ENCODE assay signal across 27 cellular contexts in the genomic region with DNA sequence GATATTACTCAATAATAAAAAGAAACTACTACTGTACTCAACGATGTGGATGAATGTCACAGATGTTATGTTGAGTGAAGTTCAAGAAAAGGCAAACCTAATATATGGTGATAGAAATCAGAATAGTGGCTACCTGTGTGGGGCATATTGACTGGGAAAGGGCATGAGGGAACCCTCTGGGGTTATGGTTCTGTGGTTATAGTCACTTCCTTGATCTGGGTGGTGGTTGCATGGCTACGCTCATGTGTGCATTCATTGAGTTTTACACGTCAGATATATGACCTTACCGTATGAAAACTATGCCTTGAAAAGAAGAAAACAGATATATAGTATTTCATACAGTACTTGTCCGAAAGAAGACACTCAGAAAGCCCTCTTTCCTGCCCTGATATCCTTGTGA. TPM values are rescaled to one million over a fixed set of nuclear protein-coding genes. Genes with fewer than 3 reads are reported as not detected.
"Had no signal": no experiment of that assay in that cellular context is flagged by ENCODE, and none has a peak within 500 bp of the region (broad histone marks: within the 10 kb centered on the region; RNA-seq: fewer than 3 reads in every experiment).

No MANE protein-coding gene starts in this region.

- H3K4me3 ChIP-seq: breast epithelium, esophagus muscularis mucosa, spleen, tibial artery had no signal

- H3K27me3 ChIP-seq: breast epithelium, esophagus muscularis mucosa, spleen, tibial artery had no signal

- H3K9me3 ChIP-seq: breast epithelium, esophagus muscularis mucosa, spleen, tibial artery had no signal

- H3K4me3 Mint-ChIP-seq: activated B cell treated with CpG ODN at 0.5 μM for 24 hours; activated CD4-positive, alpha-beta memory T cell treated with anti-CD3 and anti-CD28 coated beads for 36 hours; activated CD8-positive, alpha-beta memory T cell treated with anti-CD3 and anti-CD28 coated beads, Interleukin-2, amount 10 ng/mL, durations not matched to agents 7 days and 5 days; activated T-helper 17 cell treated with anti-CD3 and anti-CD28 coated beads, Interleukin-2, amount 50 U/mL, for 72 hours; central memory CD8-positive, alpha-beta T cell; natural killer cell; stimulated activated naive CD8-positive, alpha-beta T cell treated with anti-CD3 and anti-CD28 coated beads, Interleukin-15, Interleukin-2, amounts not matched to agents 100 ng/mL and 50 ng/mL, for 24 hours; T-helper 1 cell treated with Interleukin-12 subunit alpha and Interleukin-12 subunit beta and Interleukin-4 antibody, amounts not matched to agents 30 μg/mL and 1 μg/mL, for 36 hours had no signal

- FAIRE-seq: colon, frontal cortex, urothelium cell line had no signal

- H3K36me3 ChIP-seq: breast epithelium had no signal

- H3K27ac ChIP-seq: breast epithelium, esophagus muscularis mucosa, tibial artery had no signal

- H3K9me3 Mint-ChIP-seq: activated B cell treated with CpG ODN at 0.5 μM for 24 hours; activated CD4-positive, alpha-beta memory T cell treated with anti-CD3 and anti-CD28 coated beads for 36 hours; activated naive CD4-positive, alpha-beta T cell treated with anti-CD3 and anti-CD28 coated beads, Interleukin-2, amount 50 U/mL, for 72 hours; activated T-helper 17 cell treated with anti-CD3 and anti-CD28 coated beads, Interleukin-2, amount 50 U/mL, for 72 hours; central memory CD8-positive, alpha-beta T cell; natural killer cell; stimulated activated naive CD8-positive, alpha-beta T cell treated with anti-CD3 and anti-CD28 coated beads, Interleukin-15, Interleukin-2, amounts not matched to agents 100 ng/mL and 50 ng/mL, for 24 hours; T-helper 1 cell treated with Interleukin-12 subunit alpha and Interleukin-12 subunit beta and Interleukin-4 antibody, amounts not matched to agents 30 μg/mL and 1 μg/mL, for 36 hours had no signal

- H3K27me3 Mint-ChIP-seq: activated B cell treated with CpG ODN at 0.5 μM for 24 hours had no signal

- DNase-seq: activated B cell treated with CpG ODN at 0.5 μM for 24 hours; activated CD4-positive, alpha-beta memory T cell treated with anti-CD3 and anti-CD28 coated beads for 36 hours; activated CD4-positive, alpha-beta T cell treated with anti-CD3 and anti-CD28 coated beads for 4 hours; activated CD8-positive, alpha-beta memory T cell treated with anti-CD3 and anti-CD28 coated beads, Interleukin-2, amount 10 ng/mL, durations not matched to agents 7 days and 5 days; amniotic stem cell; effector memory CD4-positive, alpha-beta T cell; glutamatergic neuron; hypothalamus; left ventricle myocardium superior; mammary epithelial cell; midbrain; natural killer cell; retina; spleen; stimulated activated CD4-positive, alpha-beta T cell treated with anti-CD3 and anti-CD28 coated beads, Interleukin-4, amount 100 ng/mL, for 1 hour; T1000; tibial artery had no signal

- H3K4me1 Mint-ChIP-seq: activated B cell treated with CpG ODN at 0.5 μM for 24 hours; activated T-helper 17 cell treated with anti-CD3 and anti-CD28 coated beads, Interleukin-2, amount 50 U/mL, for 72 hours; central memory CD8-positive, alpha-beta T cell; natural killer cell had no signal

- H3K27ac Mint-ChIP-seq: activated B cell treated with CpG ODN at 0.5 μM for 24 hours; activated CD4-positive, alpha-beta memory T cell treated with anti-CD3 and anti-CD28 coated beads for 36 hours; activated CD8-positive, alpha-beta memory T cell treated with anti-CD3 and anti-CD28 coated beads, Interleukin-2, amount 10 ng/mL, durations not matched to agents 7 days and 5 days; activated naive CD4-positive, alpha-beta T cell treated with anti-CD3 and anti-CD28 coated beads, Interleukin-2, amount 50 U/mL, for 72 hours; activated T-helper 17 cell treated with anti-CD3 and anti-CD28 coated beads, Interleukin-2, amount 50 U/mL, for 72 hours; natural killer cell; stimulated activated naive CD8-positive, alpha-beta T cell treated with anti-CD3 and anti-CD28 coated beads, Interleukin-15, Interleukin-2, amounts not matched to agents 100 ng/mL and 50 ng/mL, for 24 hours; T-helper 1 cell treated with Interleukin-12 subunit alpha and Interleukin-12 subunit beta and Interleukin-4 antibody, amounts not matched to agents 30 μg/mL and 1 μg/mL, for 36 hours had no signal

- H3K36me3 Mint-ChIP-seq: activated CD4-positive, alpha-beta memory T cell treated with anti-CD3 and anti-CD28 coated beads for 36 hours; activated CD8-positive, alpha-beta memory T cell treated with anti-CD3 and anti-CD28 coated beads, Interleukin-2, amount 10 ng/mL, durations not matched to agents 7 days and 5 days; activated naive CD4-positive, alpha-beta T cell treated with anti-CD3 and anti-CD28 coated beads, Interleukin-2, amount 50 U/mL, for 72 hours; natural killer cell had no signal

- ATAC-seq: activated CD8-positive, alpha-beta memory T cell treated with anti-CD3 and anti-CD28 coated beads, Interleukin-2, amount 10 ng/mL, durations not matched to agents 7 days and 5 days; activated T-helper 17 cell treated with anti-CD3 and anti-CD28 coated beads, Interleukin-2, amount 50 U/mL, for 72 hours; left ventricle myocardium superior; natural killer cell had no signal

RNA-seq across cellular contexts. Expression of a gene that starts 53.5 kb away (rescaled TPM):
- total RNA-seq: activated B cell treated with CpG ODN at 0.5 μM for 24 hours had no signal
